13 cellular contexts compared by ENCODE assay signal in genomic region chr1:94553323-94553730, GRCh38. TPM values are rescaled to one million over a fixed set of nuclear protein-coding genes. Genes with fewer than 3 reads are reported as not detected.
DNase-seq lines count a peak whose midpoint lies in the region; ATAC-seq and TF ChIP-seq lines count a peak whose summit lies in the region.
"Had no signal": no experiment of that assay in that cellular context is flagged by ENCODE, and none has a peak within 500 bp of the region (broad histone marks: within the 10 kb centered on the region; RNA-seq: fewer than 3 reads in every experiment).

No MANE protein-coding gene starts in this region.

- H3K79me2 ChIP-seq in SK-N-SH (ENCODE audit: insufficient read depth) (no peaks in the 10 kb centered on the region), mammary epithelial cell (ENCODE audit: insufficient read depth, low read length) (no peaks in the 10 kb centered on the region)

- no peaks in the 10 kb centered on the region for H3K27me3 ChIP-seq in SK-N-SH (ENCODE audit: insufficient read depth)
- no peaks in the 10 kb centered on the region for H3K27me3 ChIP-seq in mammary epithelial cell (ENCODE audit: insufficient read depth, low read length)
- H3K27me3 ChIP-seq: uterus had no signal

- H3K27ac Mint-ChIP-seq in mesothelial cell of epicardium (peak overlapping the region; percentile 86), CD14-positive monocyte (no peak overlapping the region)
- H3K27ac Mint-ChIP-seq: activated CD4-positive, alpha-beta memory T cell treated with anti-CD3 and anti-CD28 coated beads, Interleukin-2, amount 10 ng/mL, durations not matched to agents 7 days and 5 days; natural killer cell had no signal

- H3K9me3 Mint-ChIP-seq in mesothelial cell of epicardium (no peaks in the 10 kb centered on the region), CD14-positive monocyte (no peaks in the 10 kb centered on the region)
- H3K9me3 Mint-ChIP-seq: activated CD4-positive, alpha-beta memory T cell treated with anti-CD3 and anti-CD28 coated beads, Interleukin-2, amount 10 ng/mL, durations not matched to agents 7 days and 5 days; central memory CD8-positive, alpha-beta T cell; natural killer cell had no signal

- H3K36me3 ChIP-seq in SK-N-SH (replicated peaks in 1 of 2; ENCODE audit: control insufficient read depth in 1 of 2, insufficient read depth in 2 of 2, low read length in 1 of 2) (no peaks in the 10 kb centered on the region), mammary epithelial cell (ENCODE audit: insufficient read depth, low read length) (no peaks in the 10 kb centered on the region)
- H3K36me3 ChIP-seq: uterus had no signal

- intact Hi-C loops in mammary epithelial cell (cut with micrococcal nuclease) = no loop called here
- intact Hi-C loops in CD14-positive monocyte (cut with micrococcal nuclease) = no loop called here

- in situ Hi-C loops in mammary epithelial cell (cut with MboI; ENCODE audit: low sequenced_read_pairs in 2 of 2) = no loop called here

- H3K4me1 Mint-ChIP-seq in mesothelial cell of epicardium (peaks cover 61% of the 10 kb centered on the region), CD14-positive monocyte (peaks cover 3% of the 10 kb centered on the region)
- H3K4me1 Mint-ChIP-seq: activated CD4-positive, alpha-beta memory T cell treated with anti-CD3 and anti-CD28 coated beads, Interleukin-2, amount 10 ng/mL, durations not matched to agents 7 days and 5 days; central memory CD8-positive, alpha-beta T cell; natural killer cell had no signal

- ATAC-seq in SK-N-SH treated with all-trans-retinoic acid at 6 μM for 48 hours = peak; percentile 56
- ATAC-seq in GM21825 (IDR thresholded peaks at IDR 0.05; ENCODE audit: unreplicated experiment) = no peak
- ATAC-seq: natural killer cell had no signal

- no peak overlapping the region for H3K4me3 ChIP-seq in SK-N-SH (ENCODE audit: low read depth in 2 of 2, low read length in 1 of 2)
- H3K4me3 ChIP-seq in mammary epithelial cell (replicated peaks in 1 of 3; ENCODE audit: insufficient read depth in 1 of 3, low read depth in 2 of 3, low read length in 3 of 3) = no peak overlapping the region
- H3K4me3 ChIP-seq: uterus had no signal

- H3K9me3 ChIP-seq in SK-N-SH = no peaks in the 10 kb centered on the region
- no peaks in the 10 kb centered on the region for H3K9me3 ChIP-seq in mammary epithelial cell (replicated peaks; ENCODE audit: insufficient read depth, low read length)
- H3K9me3 ChIP-seq: uterus had no signal

- H3K9ac ChIP-seq in SK-N-SH = no peak overlapping the region
- peak overlapping the region; percentile 8 for H3K9ac ChIP-seq in mammary epithelial cell (ENCODE audit: insufficient read depth, low read length)

- CTCF ChIA-PET in SK-N-SH (lab: Yijun Ruan, JAX) (no interaction called here), mammary epithelial cell (lab: Charles Lee; ENCODE audit: low non-redundant PET) (no interaction called here)

- 54% methylated on average over 5 of the region's 5 CpGs for WGBS in SK-N-SH (ENCODE audit: low lambda C conversion rate)
- 0% methylated on average over 3 of the region's 5 CpGs for WGBS in mammary epithelial cell (ENCODE audit: low coverage, missing lambda C conversion rate)

- H2AFZ ChIP-seq in SK-N-SH (ENCODE audit: low read depth) = no peak overlapping the region
- peak overlapping the region; percentile 75 for H2AFZ ChIP-seq in mammary epithelial cell (ENCODE audit: low read depth, low read length)

- H3K36me3 Mint-ChIP-seq in mesothelial cell of epicardium (peaks cover 1% of the 10 kb centered on the region), CD14-positive monocyte (no peaks in the 10 kb centered on the region)
- H3K36me3 Mint-ChIP-seq: natural killer cell had no signal

- H3K27me3 Mint-ChIP-seq in mesothelial cell of epicardium (ENCODE audit: low read depth) (no peaks in the 10 kb centered on the region), CD14-positive monocyte (ENCODE audit: low read depth in 3 of 3) (peaks cover 0 to 3% (median 0%) of the 10 kb centered on the region in 3 donors)

- H3K27ac ChIP-seq in SK-N-SH (ENCODE audit: low read depth in 2 of 2, low read length in 1 of 2) (no peak overlapping the region), mammary epithelial cell (ENCODE audit: insufficient read depth, low read depth, low read length) (peak overlapping the region; percentile 53)

- H3K9me2 ChIP-seq in SK-N-SH = no peaks in the 10 kb centered on the region

- peaks cover 0 to 35% of the 10 kb centered on the region in 2 experiments; a peak in 1 of 4 replicates for H3K4me1 ChIP-seq in SK-N-SH (ENCODE audit: control insufficient read depth in 1 of 2, insufficient read depth in 2 of 2, low read depth in 1 of 2, low read length in 1 of 2)
- peaks cover 63% of the 10 kb centered on the region for H3K4me1 ChIP-seq in mammary epithelial cell (ENCODE audit: insufficient read depth, low read length)
- H3K4me1 ChIP-seq: uterus had no signal

- H4K20me1 ChIP-seq in SK-N-SH (ENCODE audit: insufficient read depth) (no peaks in the 10 kb centered on the region), mammary epithelial cell (ENCODE audit: insufficient read depth, low read length) (no peaks in the 10 kb centered on the region)

- dilution Hi-C loops in mammary epithelial cell (cut with HindIII; ENCODE audit: low sequenced_read_pairs) = no loop called here

- TF ChIP-seq CTCF in SK-N-SH (IDR thresholded peaks at IDR 0.05) (no peak), mammary epithelial cell (conservative IDR thresholded peaks at IDR 0.05 in 1 of 2, IDR thresholded peaks at IDR 0.05 in 1 of 2; ENCODE audit: extremely low read depth in 1 of 2, insufficient read depth in 1 of 2, low read depth in 1 of 2, low read length in 2 of 2) (no peak), mesothelial cell of epicardium (IDR thresholded peaks at IDR 0.05; ENCODE audit: unreplicated experiment) (no peak), CD14-positive monocyte (IDR thresholded peaks at IDR 0.05) (no peak)

- TF ChIP-seq EP300 in SK-N-SH (IDR thresholded peaks at IDR 0.05; ENCODE audit: borderline replicate concordance in 1 of 2, low read depth in 1 of 2, low read length in 1 of 2) = no peak

- H3K4me3 Mint-ChIP-seq in mesothelial cell of epicardium (no peak overlapping the region), CD14-positive monocyte (no peak overlapping the region)
- H3K4me3 Mint-ChIP-seq: activated CD4-positive, alpha-beta memory T cell treated with anti-CD3 and anti-CD28 coated beads, Interleukin-2, amount 10 ng/mL, durations not matched to agents 7 days and 5 days; central memory CD8-positive, alpha-beta T cell; natural killer cell had no signal

- POLR2A ChIA-PET in SK-N-SH (lab: Yijun Ruan, JAX) = no interaction called here

- BruUV-seq in mammary epithelial cell (replicated peaks; lab: Mats Ljungman, UMichigan) = no TSS peak

- no peaks in the 10 kb centered on the region for H3F3A ChIP-seq in SK-N-SH (replicated peaks; ENCODE audit: insufficient read depth)

- DNase-seq in SK-N-SH (no peak), mammary epithelial cell (peak; percentile 59), mesothelial cell of epicardium (ENCODE audit: low spot score in 2 of 2, unreplicated experiment in 2 of 2) (no peak), CD14-positive monocyte (ENCODE audit: low spot score) (no peak), NCI-H1092 (lab: John Stamatoyannopoulos, UW) (no peak), NCI-H2227 (lab: John Stamatoyannopoulos, UW; ENCODE audit: unreplicated experiment) (no peak)
- DNase-seq: activated CD4-positive, alpha-beta memory T cell treated with anti-CD3 and anti-CD28 coated beads, Interleukin-2, amount 10 ng/mL, durations not matched to agents 7 days and 5 days; natural killer cell; T1000; uterus had no signal

- TF ChIP-seq RAD21 in SK-N-SH (IDR thresholded peaks at IDR 0.05; ENCODE audit: low read length) = no peak

- H3K4me2 ChIP-seq in SK-N-SH = no peak overlapping the region
- peak overlapping the region; percentile 69 for H3K4me2 ChIP-seq in mammary epithelial cell (ENCODE audit: insufficient read depth, low read depth, low read length)

TF ChIP-seq in SK-N-SH treated with all-trans-retinoic acid at 6 μM for 48 hours, 23 proteins besides CTCF, POLR2A, EP300 and RAD21 (continues in another document):
- no peak for TF ChIP-seq RARB (CRISPR knock-in tag; IDR thresholded peaks at IDR 0.05)

TF ChIP-seq in SK-N-SH, 30 proteins besides CTCF, POLR2A, EP300 and RAD21 (continues in another document):
- TF ChIP-seq RXRA (IDR thresholded peaks at IDR 0.05; ENCODE audit: borderline replicate concordance, low read depth) = no peak
- TF ChIP-seq NRF1 (IDR thresholded peaks at IDR 0.05; ENCODE audit: low read depth, low read length) = no peak
- no peak for TF ChIP-seq FOXJ3 (CRISPR knock-in tag; IDR thresholded peaks at IDR 0.05)
- no peak for TF ChIP-seq TAF1 (IDR thresholded peaks at IDR 0.05; ENCODE audit: borderline replicate concordance, low read depth, low read length)
- TF ChIP-seq ELF1 (IDR thresholded peaks at IDR 0.05) = no peak
- no peak for TF ChIP-seq GATA2 (CRISPR knock-in tag; IDR thresholded peaks at IDR 0.05)
- no peak for TF ChIP-seq FOSL2 (IDR thresholded peaks at IDR 0.05; ENCODE audit: borderline replicate concordance, low read depth)
- TF ChIP-seq JUND (IDR thresholded peaks at IDR 0.05) = no peak
- no peak for TF ChIP-seq SIN3A (IDR thresholded peaks at IDR 0.05; ENCODE audit: borderline replicate concordance, low read depth, low read length)
- TF ChIP-seq, protein P1, sequence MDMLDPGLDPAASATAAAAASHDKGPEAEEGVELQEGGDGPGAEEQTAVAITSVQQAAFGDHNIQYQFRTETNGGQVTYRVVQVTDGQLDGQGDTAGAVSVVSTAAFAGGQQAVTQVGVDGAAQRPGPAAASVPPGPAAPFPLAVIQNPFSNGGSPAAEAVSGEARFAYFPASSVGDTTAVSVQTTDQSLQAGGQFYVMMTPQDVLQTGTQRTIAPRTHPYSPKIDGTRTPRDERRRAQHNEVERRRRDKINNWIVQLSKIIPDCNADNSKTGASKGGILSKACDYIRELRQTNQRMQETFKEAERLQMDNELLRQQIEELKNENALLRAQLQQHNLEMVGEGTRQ (IDR thresholded peaks at IDR 0.05; ENCODE audit: borderline replicate concordance, low read depth, low read length) = no peak

RNA-seq across cellular contexts. Expression of gene F3, which starts 11.8 kb away (rescaled TPM):
- polyA plus RNA-seq in SK-N-SH (2012; rRNA removed) (1.8 and 2.5 TPM in 2 replicates), mammary epithelial cell (703 TPM), CD14-positive monocyte (under 1 TPM; 0.29 to 0.77 TPM)
- 2.3 and 2.4 TPM in 2 replicates for polyA plus RNA-seq in SK-N-SH (2012; cell fraction: cytosol; rRNA removed)
- 2.8 and 3.6 TPM in 2 replicates for polyA plus RNA-seq in SK-N-SH (2012; cell fraction: nucleus; rRNA removed)
- total RNA-seq in mammary epithelial cell (1,000 to 10,000 TPM in 1 of 2 donors, 100 to 1,000 TPM in 1; 994 to 1,649 TPM), mesothelial cell of epicardium (23.9 to 28.8 TPM (median 25.2 TPM) in 3 replicates)
- 2,245 TPM for polyA minus RNA-seq in mammary epithelial cell

Comparison
In these comparisons a context has a peak if more than half of its experiments do, and no peak if none do; other contexts are left out.
1. RNA of gene F3, which starts 11.8 kb away (polyA plus RNA-seq): 703 TPM in mammary epithelial cell (single experiment); 1.8 to 3.6 TPM in SK-N-SH and 0.29 to 0.77 TPM in CD14-positive monocyte; every median in the first group is over 100 times any median in the second.